ENCODE assay signal across 8 cellular contexts in genomic region chr20:32820000-32820697, GRCh38. TPM values are rescaled to one million over a fixed set of nuclear protein-coding genes. Genes with fewer than 3 reads are reported as not detected.
DNase-seq lines count a peak whose midpoint lies in the region; ATAC-seq, FAIRE-seq and TF ChIP-seq lines count a peak whose summit lies in the region.

No MANE protein-coding gene starts in this region.

- no peaks in the 10 kb centered on the region for H3K9me3 Mint-ChIP-seq in activated naive CD4-positive, alpha-beta T cell treated with anti-CD3 and anti-CD28 coated beads, Interleukin-2, amount 10 ng/mL, durations not matched to agents 7 days and 5 days

- no peaks in the 10 kb centered on the region for H3K27me3 Mint-ChIP-seq in activated naive CD4-positive, alpha-beta T cell treated with anti-CD3 and anti-CD28 coated beads, Interleukin-2, amount 10 ng/mL, durations not matched to agents 7 days and 5 days

- peak; percentile 91 to 93 for ATAC-seq in left cardiac atrium

- intact Hi-C loops in left cardiac atrium (cut with DNase I) = no loop called here

- CTCF ChIA-PET in activated naive CD4-positive, alpha-beta T cell treated with anti-CD3 and anti-CD28 coated beads, Interleukin-2, amount 10 ng/mL, durations not matched to agents 7 days and 5 days (lab: Charles Lee) = interaction anchor here (0.8 to 1.0 kb wide), 2 partner anchors 30 to 82 kb away, joined by 3 read pairs; no protein-coding TSS in a partner anchor

- peak overlapping the region; percentile 99 for H3K27ac Mint-ChIP-seq in activated naive CD4-positive, alpha-beta T cell treated with anti-CD3 and anti-CD28 coated beads, Interleukin-2, amount 10 ng/mL, durations not matched to agents 7 days and 5 days

- peaks cover 44% of the 10 kb centered on the region for H3K4me1 Mint-ChIP-seq in activated naive CD4-positive, alpha-beta T cell treated with anti-CD3 and anti-CD28 coated beads, Interleukin-2, amount 10 ng/mL, durations not matched to agents 7 days and 5 days

- H3K4me3 Mint-ChIP-seq in activated naive CD4-positive, alpha-beta T cell treated with anti-CD3 and anti-CD28 coated beads, Interleukin-2, amount 10 ng/mL, durations not matched to agents 7 days and 5 days = peak overlapping the region; percentile 99

- TF ChIP-seq CTCF in GM20000 (IDR thresholded peaks at IDR 0.05; ENCODE audit: extremely low read depth, missing control alignments) = no peak

- peaks cover 22% of the 10 kb centered on the region for H3K36me3 Mint-ChIP-seq in activated naive CD4-positive, alpha-beta T cell treated with anti-CD3 and anti-CD28 coated beads, Interleukin-2, amount 10 ng/mL, durations not matched to agents 7 days and 5 days

- DNase-seq in DMS79 treated with DMSO at 0.1 percent for 48 hours (lab: John Stamatoyannopoulos, UW) = peak; percentile 28
- DNase-seq in GM20000 (ENCODE audit: low spot score) = peak; percentile 90
- DNase-seq in HS-27A (ENCODE audit: low read depth) = peak; percentile 31
- DNase-seq in RCC 7860 (ENCODE audit: low spot score) = peak; percentile 40
- DNase-seq in activated naive CD4-positive, alpha-beta T cell treated with anti-CD3 and anti-CD28 coated beads, Interleukin-2, amount 10 ng/mL, durations not matched to agents 7 days and 5 days = peak; percentile 89
- peak; percentile 79 for DNase-seq in left cardiac atrium
- peak; percentile 28 for DNase-seq in renal cortical epithelial cell (ENCODE audit: low read depth)
- DNase-seq in NCI-H2107 treated with DMSO at 0.1 percent for 48 hours (lab: John Stamatoyannopoulos, UW; ENCODE audit: unreplicated experiment) = no peak

- FAIRE-seq in RCC 7860 (lab: Jason Lieb, UNC) = no peak

RNA-seq across cellular contexts. Expression of gene MAPRE1, which starts 0.4 kb away (rescaled TPM):
- 10 to 100 TPM; 76.8 to 93.2 TPM for total RNA-seq in left cardiac atrium
- 151 and 160 TPM in 2 replicates for total RNA-seq in renal cortical epithelial cell

RNA-seq across cellular contexts. Expression of gene EFCAB8, which starts 38.6 kb away (rescaled TPM):
- total RNA-seq in left cardiac atrium (under 1 TPM in 1 of 2 donors, not detected in 1; 0.18 TPM), renal cortical epithelial cell (0.05 TPM in 1 of 2 replicates, not detected in the other)

RNA-seq across cellular contexts. Expression of gene DNMT3B, which starts 58.0 kb away (rescaled TPM):
- under 1 TPM; 0.44 to 0.65 TPM for total RNA-seq in left cardiac atrium
- 13.0 and 13.5 TPM in 2 replicates for total RNA-seq in renal cortical epithelial cell
